8 cellular contexts compared by ENCODE assay signal in the genomic region with DNA sequence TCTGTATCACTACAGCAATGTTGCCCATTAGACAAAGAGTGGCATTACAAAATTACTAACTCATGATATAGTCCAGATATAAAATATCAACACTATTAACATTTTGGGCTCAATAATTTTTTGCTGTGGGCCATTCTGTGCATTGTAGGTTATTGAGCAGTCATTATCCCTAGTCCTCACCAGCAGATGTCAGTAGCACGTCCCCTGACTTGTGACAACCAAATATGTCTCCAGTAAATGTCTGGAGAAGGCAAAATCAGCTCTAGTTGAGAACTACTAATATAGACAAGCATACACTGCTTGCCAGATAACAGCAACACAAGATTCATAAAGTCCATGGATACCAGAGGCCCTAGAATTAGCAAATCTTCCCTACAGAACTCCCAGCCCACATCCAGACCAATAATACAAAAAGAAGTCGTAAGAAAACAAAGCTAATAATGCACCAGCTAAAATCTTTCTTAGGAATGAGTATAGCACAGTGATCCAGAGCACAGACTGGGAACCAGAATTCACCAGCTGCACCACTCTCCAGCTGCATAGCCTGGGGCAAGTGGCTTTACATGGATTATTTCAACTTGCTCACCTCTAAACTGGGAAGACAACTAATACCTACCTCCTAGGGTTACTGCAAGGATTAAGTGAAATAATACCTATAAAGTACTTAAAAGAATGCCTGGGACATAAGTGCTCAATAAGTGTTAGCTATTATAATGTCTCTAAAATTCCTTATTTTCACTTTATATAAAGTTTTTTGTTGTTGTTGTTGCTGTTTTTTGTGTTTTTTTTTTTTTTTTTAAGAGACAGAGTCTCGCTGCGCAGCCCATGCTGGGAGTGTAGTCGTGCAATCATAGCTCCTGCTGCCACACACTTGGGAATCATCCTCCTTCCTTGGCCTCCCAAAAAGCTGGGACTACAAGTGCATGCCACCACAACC. TPM values are rescaled to one million over a fixed set of nuclear protein-coding genes. Genes with fewer than 3 reads are reported as not detected.
DNase-seq lines count a peak whose midpoint lies in the region; ATAC-seq lines count a peak whose summit lies in the region.

No MANE protein-coding gene starts in this region.

- H3K4me1 Mint-ChIP-seq in effector memory CD8-positive, alpha-beta T cell (ENCODE audit: low read depth in 2 of 2), result peaks cover 39 to 49% of the 10 kb centered on the region in 2 donors
- peaks cover 27 to 63% (median 56%) of the 10 kb centered on the region in 7 donors for H3K4me1 Mint-ChIP-seq in naive thymus-derived CD4-positive, alpha-beta T cell
- peaks cover 19% of the 10 kb centered on the region for H3K4me1 Mint-ChIP-seq in stimulated activated memory B cell treated with anti-CD40 and anti-IgM and Interleukin-4, amounts not matched to agents 10 μg/mL and 1 μg/mL and 100 μg/mL, for 72 hours

- H3K36me3 ChIP-seq in naive thymus-derived CD4-positive, alpha-beta T cell (ENCODE audit: control insufficient read depth in 2 of 3, insufficient read depth in 3 of 3, low read length in 3 of 3), result peaks cover 6 to 24% (median 16%) of the 10 kb centered on the region in 3 experiments

- peaks cover 0 to 4% of the 10 kb centered on the region in 2 donors for H3K4me1 ChIP-seq in naive thymus-derived CD4-positive, alpha-beta T cell (ENCODE audit: control insufficient read depth in 2 of 2, insufficient read depth in 2 of 2, low read length in 2 of 2)

- H3K27ac Mint-ChIP-seq in effector memory CD8-positive, alpha-beta T cell, result peak overlapping the region in 1 of 2 donors; percentile 3
- H3K27ac Mint-ChIP-seq in naive thymus-derived CD4-positive, alpha-beta T cell, result peak overlapping the region in 2 of 9 donors; percentile 4 to 5
- no peak overlapping the region for H3K27ac Mint-ChIP-seq in stimulated activated memory B cell treated with anti-CD40 and anti-IgM and Interleukin-4, amounts not matched to agents 10 μg/mL and 1 μg/mL and 100 μg/mL, for 72 hours

- POLR2A ChIA-PET in naive thymus-derived CD4-positive, alpha-beta T cell (lab: Charles Lee), result interaction anchor here (0.6 kb wide), 2 partner anchors 14 to 67 kb away, joined by 3 read pairs; no protein-coding TSS in a partner anchor

- peak; percentile 94 for ATAC-seq in effector memory CD8-positive, alpha-beta T cell (replicated peaks)
- ATAC-seq in naive thymus-derived CD4-positive, alpha-beta T cell, result peak; percentile 90
- no peak for ATAC-seq in HG03432 (IDR thresholded peaks at IDR 0.05; ENCODE audit: unreplicated experiment)
- no peak for ATAC-seq in stimulated activated memory B cell treated with anti-CD40 and anti-IgM and Interleukin-4, amounts not matched to agents 10 μg/mL and 1 μg/mL and 100 μg/mL, for 72 hours
- ATAC-seq in GM19328 (IDR thresholded peaks at IDR 0.05; ENCODE audit: unreplicated experiment), result no peak

- H3K27me3 ChIP-seq in naive thymus-derived CD4-positive, alpha-beta T cell (ENCODE audit: control insufficient read depth in 2 of 2, insufficient read depth in 2 of 2, low read length in 2 of 2), result no peaks in the 10 kb centered on the region

- no peaks in the 10 kb centered on the region for H3K9me3 Mint-ChIP-seq in effector memory CD8-positive, alpha-beta T cell
- peaks cover 0 to 1% (median 0%) of the 10 kb centered on the region in 11 donors for H3K9me3 Mint-ChIP-seq in naive thymus-derived CD4-positive, alpha-beta T cell
- no peaks in the 10 kb centered on the region for H3K9me3 Mint-ChIP-seq in stimulated activated memory B cell treated with anti-CD40 and anti-IgM and Interleukin-4, amounts not matched to agents 10 μg/mL and 1 μg/mL and 100 μg/mL, for 72 hours

- no peak overlapping the region for H3K27ac ChIP-seq in naive thymus-derived CD4-positive, alpha-beta T cell (ENCODE audit: low read depth, low read length)

- H3K36me3 Mint-ChIP-seq in effector memory CD8-positive, alpha-beta T cell (ENCODE audit: insufficient read depth), result peaks cover 22% of the 10 kb centered on the region
- peaks cover 2 to 22% (median 20%) of the 10 kb centered on the region in 5 donors for H3K36me3 Mint-ChIP-seq in naive thymus-derived CD4-positive, alpha-beta T cell
- peaks cover 36% of the 10 kb centered on the region for H3K36me3 Mint-ChIP-seq in stimulated activated memory B cell treated with anti-CD40 and anti-IgM and Interleukin-4, amounts not matched to agents 10 μg/mL and 1 μg/mL and 100 μg/mL, for 72 hours

- intact Hi-C loops in naive thymus-derived CD4-positive, alpha-beta T cell (cut with micrococcal nuclease), result loop anchor here (1.0 to 5.0 kb wide), 3 partner anchors 72 to 468 kb away; partner anchors contain the start of gene PSMD12 (in 1 of the 2)

- CTCF ChIA-PET in naive thymus-derived CD4-positive, alpha-beta T cell (lab: Charles Lee), result interaction anchor here (0.9 to 1.9 kb wide), 2 partner anchors 9 to 11 kb away, joined by 3 to 5 read pairs; no protein-coding TSS in a partner anchor

- H3K9me3 ChIP-seq in naive thymus-derived CD4-positive, alpha-beta T cell (ENCODE audit: control insufficient read depth in 2 of 3, low read length in 3 of 3), result no peaks in the 10 kb centered on the region

- H3K4me3 ChIP-seq in naive thymus-derived CD4-positive, alpha-beta T cell (ENCODE audit: low read length), result no peak overlapping the region

- DNase-seq in CD1c-positive myeloid dendritic cell (ENCODE audit: extremely low spot score) (peak; percentile 31), H4 (ENCODE audit: low spot score) (peak; percentile 50), RPMI7951 (ENCODE audit: low read depth) (peak; percentile 41)
- peak; percentile 44 to 56 (median 52) for DNase-seq in effector memory CD8-positive, alpha-beta T cell
- DNase-seq in naive thymus-derived CD4-positive, alpha-beta T cell, result peak in 6 of 9 donors; percentile 12 to 56 (median 28)

- H3K27me3 Mint-ChIP-seq in effector memory CD8-positive, alpha-beta T cell, result no peaks in the 10 kb centered on the region
- no peaks in the 10 kb centered on the region for H3K27me3 Mint-ChIP-seq in naive thymus-derived CD4-positive, alpha-beta T cell
- H3K27me3 Mint-ChIP-seq in stimulated activated memory B cell treated with anti-CD40 and anti-IgM and Interleukin-4, amounts not matched to agents 10 μg/mL and 1 μg/mL and 100 μg/mL, for 72 hours, result no peaks in the 10 kb centered on the region

- no peak overlapping the region for H3K4me3 Mint-ChIP-seq in effector memory CD8-positive, alpha-beta T cell
- peak overlapping the region in 1 of 10 donors; percentile 4 for H3K4me3 Mint-ChIP-seq in naive thymus-derived CD4-positive, alpha-beta T cell
- H3K4me3 Mint-ChIP-seq in stimulated activated memory B cell treated with anti-CD40 and anti-IgM and Interleukin-4, amounts not matched to agents 10 μg/mL and 1 μg/mL and 100 μg/mL, for 72 hours, result no peak overlapping the region

RNA-seq across cellular contexts. Expression of gene HELZ, which starts 23.7 kb away (rescaled TPM):
- 21.7 and 29.0 TPM in 2 replicates for total RNA-seq in H4 (2014; rRNA removed; shearing (Covaris generic))
- 16.7 and 24.1 TPM in 2 replicates for total RNA-seq in RPMI7951 (2014; rRNA removed; shearing (Covaris generic))
- total RNA-seq in naive thymus-derived CD4-positive, alpha-beta T cell, result 100 to 1,000 TPM in 1 of 5 experiments, 10 to 100 TPM in 4; 68.6 to 114 (median 89.3) TPM
- polyA plus RNA-seq in naive thymus-derived CD4-positive, alpha-beta T cell, result 10 to 100 TPM; 44.8 to 57.6 TPM

Comparison
In these comparisons a context has a peak if more than half of its experiments do, and no peak if none do; other contexts are left out.
1. ATAC-seq: peak in effector memory CD8-positive, alpha-beta T cell (single experiment) and naive thymus-derived CD4-positive, alpha-beta T cell (single experiment); none in HG03432 (single experiment), stimulated activated memory B cell treated with anti-CD40 and anti-IgM and Interleukin-4, amounts not matched to agents 10 μg/mL and 1 μg/mL and 100 μg/mL, for 72 hours (single experiment) and GM19328 (single experiment).
2. Peak in every context shown above with its lines, with median percentiles within 50 percentile points of each other: DNase-seq.